ENCODE assay signal across 8 cellular contexts in the genomic region with DNA sequence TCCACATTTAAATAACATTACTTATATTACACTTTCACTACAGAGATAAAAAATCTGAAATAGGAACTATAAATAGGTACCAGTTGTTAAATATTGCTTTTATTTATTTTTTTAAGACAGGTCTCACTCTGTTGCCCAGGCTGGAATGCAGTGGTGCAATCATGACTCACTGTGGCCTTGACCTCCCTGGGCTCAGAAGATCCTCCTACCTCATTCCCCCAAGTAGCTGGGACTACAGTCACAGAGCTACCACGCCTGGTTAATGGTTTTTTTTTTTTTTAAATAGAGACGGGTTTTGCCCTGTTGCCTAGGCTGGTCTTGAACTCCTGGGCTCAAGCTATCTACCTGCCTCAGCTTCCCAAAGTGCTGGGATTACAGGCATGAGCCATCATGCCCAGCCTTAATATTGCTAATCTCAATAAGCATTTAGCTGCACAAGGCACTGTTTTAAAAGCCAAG. TPM values are rescaled to one million over a fixed set of nuclear protein-coding genes. Genes with fewer than 3 reads are reported as not detected.
DNase-seq lines count a peak whose midpoint lies in the region; ATAC-seq and TF ChIP-seq lines count a peak whose summit lies in the region.
"Had no signal": no experiment of that assay in that cellular context is flagged by ENCODE, and none has a peak within 500 bp of the region (broad histone marks: within the 10 kb centered on the region; RNA-seq: fewer than 3 reads in every experiment).

No MANE protein-coding gene starts in this region.

- no peaks in the 10 kb centered on the region for H3K9me3 Mint-ChIP-seq in natural killer cell

- intact Hi-C loops in natural killer cell (cut with micrococcal nuclease), result no loop called here

- no peak for ATAC-seq in HG02763 (IDR thresholded peaks at IDR 0.05; ENCODE audit: unreplicated experiment)
- ATAC-seq in natural killer cell, result no peak

- DNase-seq in HFF-Myc (ENCODE audit: extremely low read depth, low read depth) (peak; percentile 76), SK-MEL-5 (ENCODE audit: low read depth, low spot score) (peak; percentile 43), fibroblast of villous mesenchyme (ENCODE audit: low read depth) (peak; percentile 92), stromal cell of bone marrow (ENCODE audit: low read depth) (peak; percentile 71), natural killer cell (no peak)
- DNase-seq in stimulated activated CD4-positive, alpha-beta T cell treated with anti-CD3 and anti-CD28 coated beads, Interleukin-2, amount 100 ng/mL, for 48 hours, result no peak
- DNase-seq: Peyer's patch had no signal

- H3K4me1 Mint-ChIP-seq in natural killer cell, result peaks cover 6 to 14% of the 10 kb centered on the region in 2 donors

- no peaks in the 10 kb centered on the region for H3K27me3 Mint-ChIP-seq in natural killer cell (ENCODE audit: low read depth in 2 of 2)

- H3K4me3 Mint-ChIP-seq in natural killer cell, result no peak overlapping the region

- in situ Hi-C loops in SK-MEL-5 (cut with HindIII; ENCODE audit: low pct_unique_long_range_greater_than_20kb, low sequenced_read_pairs), result no loop called here

- H3K4me3 ChIP-seq in HFF-Myc (replicated peaks; ENCODE audit: low read depth, low read length), result no peak overlapping the region
- no peak overlapping the region for H3K4me3 ChIP-seq in fibroblast of villous mesenchyme (ENCODE audit: low read depth, low read length)
- H3K4me3 ChIP-seq: Peyer's patch had no signal

- no peak overlapping the region for H3K27ac Mint-ChIP-seq in natural killer cell

- H3K36me3 Mint-ChIP-seq in natural killer cell, result peaks cover 21% of the 10 kb centered on the region

- no peak for TF ChIP-seq CTCF in HFF-Myc (IDR thresholded peaks at IDR 0.05; ENCODE audit: low read depth, low read length, missing control alignments)
- TF ChIP-seq CTCF in fibroblast of villous mesenchyme (IDR thresholded peaks at IDR 0.05; ENCODE audit: insufficient read depth, low read depth, low read length), result no peak
- no peak for TF ChIP-seq CTCF in natural killer cell (IDR thresholded peaks at IDR 0.05)

RNA-seq across cellular contexts. Expression of gene EEF1E1, which starts 17.3 kb away (rescaled TPM):
- 80.9 and 82.7 TPM in 2 replicates for total RNA-seq in SK-MEL-5 (2014; rRNA removed; shearing (Covaris generic))
- 80.7 and 88.5 TPM in 2 replicates for polyA plus RNA-seq in SK-MEL-5 (2015; cell fraction: cytosol; rRNA removed)
- 55.0 and 77.1 TPM in 2 replicates for polyA plus RNA-seq in SK-MEL-5 (2015; cell fraction: nucleus; rRNA removed)
- total RNA-seq in fibroblast of villous mesenchyme (22.5 and 35.8 TPM in 2 replicates), natural killer cell (10 to 100 TPM in 2 of 3 donors, 1 to 10 TPM in 1; 9.6 to 13.8 (median 10.2) TPM)

RNA-seq across cellular contexts. Expression of gene BLOC1S5, which starts 20.9 kb away (rescaled TPM):
- total RNA-seq in SK-MEL-5 (2014; rRNA removed; shearing (Covaris generic)), result 23.2 and 26.4 TPM in 2 replicates
- polyA plus RNA-seq in SK-MEL-5 (2015; cell fraction: cytosol; rRNA removed), result 19.3 and 20.1 TPM in 2 replicates
- polyA plus RNA-seq in SK-MEL-5 (2015; cell fraction: nucleus; rRNA removed), result 2.4 and 6.2 TPM in 2 replicates
- total RNA-seq in fibroblast of villous mesenchyme (7.1 and 11.2 TPM in 2 replicates), natural killer cell (10 to 100 TPM; 11.2 to 15.9 (median 15.4) TPM)

Comparison
In these comparisons a context has a peak if more than half of its experiments do, and no peak if none do; other contexts are left out.
1. DNase-seq: peak in HFF-Myc (single experiment), SK-MEL-5 (single experiment), fibroblast of villous mesenchyme (single experiment) and stromal cell of bone marrow (single experiment); none in stimulated activated CD4-positive, alpha-beta T cell treated with anti-CD3 and anti-CD28 coated beads, Interleukin-2, amount 100 ng/mL, for 48 hours (0 of 2) and natural killer cell (single experiment).